Comparison of ENCODE assay signal across 19 cellular contexts in genomic region chr2:201513271-201513670, GRCh38.
A peak's percentile ranks its signal among the peaks of the same experiment; 100 is the strongest.
DNase-seq lines count a peak whose midpoint lies in the region; ATAC-seq, FAIRE-seq and TF ChIP-seq lines count a peak whose summit lies in the region.
"Had no signal": no experiment of that assay in that cellular context is flagged by ENCODE, and none has a peak within 500 bp of the region (broad histone marks: within the 10 kb centered on the region; RNA-seq: fewer than 3 reads in every experiment).

No MANE protein-coding gene starts in this region.

- H3K4me3 ChIP-seq in astrocyte of the cerebellum (ENCODE audit: low read depth, low read length) (no peak overlapping the region), fibroblast of the aortic adventitia (ENCODE audit: low read depth, low read length) (no peak overlapping the region)
- H3K4me3 ChIP-seq: GM12878, K562 had no signal

- no peak for DNase-seq in GM12892 (ENCODE audit: insufficient read length)
- DNase-seq in astrocyte of the cerebellum (ENCODE audit: low read depth): peak; percentile 72
- peak; percentile 27 for DNase-seq in fibroblast of the aortic adventitia (ENCODE audit: low read depth)
- DNase-seq: ACHN; AML-193; Caco-2; CD4-positive, alpha-beta T cell; GDM1; H9; IMR-90 had no signal

- in situ Hi-C loops in astrocyte of the cerebellum (cut with HindIII; ENCODE audit: low sequenced_read_pairs): no loop called here

- no peak for TF ChIP-seq POLR2A in GM12892 (IDR thresholded peaks at IDR 0.05; ENCODE audit: low read depth, low read length)

- TF ChIP-seq CTCF in astrocyte of the cerebellum (IDR thresholded peaks at IDR 0.05; ENCODE audit: low read depth, low read length, missing control alignments) (no peak), fibroblast of the aortic adventitia (IDR thresholded peaks at IDR 0.05; ENCODE audit: insufficient read depth, low read length) (no peak)

- peak; percentile 65 for FAIRE-seq in GM12892 (lab: Jason Lieb, UNC)
- FAIRE-seq: D721Med, GM12878, H1, HTR-8/SVneo, K562 had no signal

- ATAC-seq in GM18909 (IDR thresholded peaks at IDR 0.05; ENCODE audit: poor library complexity, unreplicated experiment) (no peak), HG03280 (IDR thresholded peaks at IDR 0.05; ENCODE audit: unreplicated experiment) (no peak), HG02571 (IDR thresholded peaks at IDR 0.05; ENCODE audit: unreplicated experiment) (no peak), HG02798 (IDR thresholded peaks at IDR 0.05; ENCODE audit: poor library complexity, unreplicated experiment) (no peak)
- ATAC-seq: GM12878, K562 had no signal
